8 cellular contexts compared by ENCODE assay signal in genomic region chr17:78379134-78379497, GRCh38. TPM values are rescaled to one million over a fixed set of nuclear protein-coding genes. Genes with fewer than 3 reads are reported as not detected.
DNase-seq lines count a peak whose midpoint lies in the region; ATAC-seq and TF ChIP-seq lines count a peak whose summit lies in the region.

No MANE protein-coding gene starts in this region.

- peaks cover 44 to 45% of the 10 kb centered on the region in 2 donors for H3K4me1 Mint-ChIP-seq in natural killer cell

- peaks cover 10% of the 10 kb centered on the region for H3K36me3 ChIP-seq in OCI-LY3 (replicated peaks; ENCODE audit: low read depth, low read length)

- H2AFZ ChIP-seq in OCI-LY3 (ENCODE audit: low read depth, low read length) = no peak overlapping the region

- H3K27ac ChIP-seq in OCI-LY3 (ENCODE audit: low read length) (peak overlapping the region; percentile 97), dorsolateral prefrontal cortex (peak overlapping the region in 53 of 59 donors; percentile 43 to 98 (median 90))

- peak overlapping the region; percentile 100 for H3K4me3 ChIP-seq in OCI-LY3 (ENCODE audit: low read length)
- peak overlapping the region; percentile 67 to 100 (median 97) for H3K4me3 ChIP-seq in dorsolateral prefrontal cortex

- H3K4me3 Mint-ChIP-seq in natural killer cell = peak overlapping the region; percentile 91

- ATAC-seq in natural killer cell (no peak), GM19395 (IDR thresholded peaks at IDR 0.05; ENCODE audit: unreplicated experiment) (no peak), HG03442 (IDR thresholded peaks at IDR 0.05; ENCODE audit: unreplicated experiment) (no peak)

- H4K20me1 ChIP-seq in OCI-LY3 (ENCODE audit: insufficient read depth, low read length) = no peaks in the 10 kb centered on the region

- DNase-seq in DMS53 (lab: John Stamatoyannopoulos, UW) = peak; percentile 70
- DNase-seq in dorsolateral prefrontal cortex = no peak
- no peak for DNase-seq in natural killer cell
- no peak for DNase-seq in COR-L47 (lab: John Stamatoyannopoulos, UW)
- no peak for DNase-seq in DMS79 (lab: John Stamatoyannopoulos, UW)

- no peaks in the 10 kb centered on the region for H3K9me3 ChIP-seq in OCI-LY3 (ENCODE audit: insufficient read depth, low read length)

- H3K27ac Mint-ChIP-seq in natural killer cell = peak overlapping the region; percentile 84 to 95

- no peaks in the 10 kb centered on the region for H3K36me3 Mint-ChIP-seq in natural killer cell

- H3K27me3 ChIP-seq in OCI-LY3 (ENCODE audit: low read depth, low read length) = no peaks in the 10 kb centered on the region
- H3K27me3 ChIP-seq in dorsolateral prefrontal cortex = no peaks in the 10 kb centered on the region

- H3K9me3 Mint-ChIP-seq in natural killer cell = no peaks in the 10 kb centered on the region

- H3K9ac ChIP-seq in OCI-LY3 (ENCODE audit: low read length) = peak overlapping the region; percentile 87

- no peaks in the 10 kb centered on the region for H3K27me3 Mint-ChIP-seq in natural killer cell (ENCODE audit: low read depth in 2 of 2)

- H3K4me2 ChIP-seq in OCI-LY3 (ENCODE audit: low read length) = peak overlapping the region; percentile 89

- intact Hi-C loops in dorsolateral prefrontal cortex (cut with DNase I) = loop anchor here in 1 of 2 donors (2.0 to 10.0 kb wide), 3 partner anchors 37 to 396 kb away; no protein-coding TSS in a partner anchor
- intact Hi-C loops in natural killer cell (cut with micrococcal nuclease) = loop anchor here (2.0 kb wide), 1 partner anchor 18 kb away; the partner anchor contains the start of gene SOCS3

- TF ChIP-seq CTCF in OCI-LY3 (IDR thresholded peaks at IDR 0.05; ENCODE audit: low read depth, low read length) (no peak), dorsolateral prefrontal cortex (IDR thresholded peaks at IDR 0.05 in 54 of 56, conservative IDR thresholded peaks at IDR 0.05 in 2 of 56; ENCODE audit: low read depth in 1 of 56, partially characterized antibody in 56 of 56) (no peak), natural killer cell (IDR thresholded peaks at IDR 0.05) (no peak)

- H3K79me2 ChIP-seq in OCI-LY3 (ENCODE audit: low read length) = peaks cover 59% of the 10 kb centered on the region

- H3K4me1 ChIP-seq in OCI-LY3 (ENCODE audit: low read length) = peaks cover 63% of the 10 kb centered on the region

RNA-seq across cellular contexts. Expression of gene PGS1, which starts 0.7 kb away (rescaled TPM):
- total RNA-seq in dorsolateral prefrontal cortex (10 to 100 TPM; 40.3 to 89.2 (median 57.6) TPM), natural killer cell (10 to 100 TPM; 47.9 to 53.6 (median 48.3) TPM)

RNA-seq across cellular contexts. Expression of gene SOCS3, which starts 19.2 kb away (rescaled TPM):
- 100 to 1,000 TPM in 6 of 120 experiments, 10 to 100 TPM in 80, 1 to 10 TPM in 34; 1.7 to 175 (median 17.1) TPM for total RNA-seq in dorsolateral prefrontal cortex
- 10 to 100 TPM; 39.0 to 47.9 (median 43.6) TPM for total RNA-seq in natural killer cell
